Comparison of ENCODE assay signal across 7 cellular contexts in the genomic region with DNA sequence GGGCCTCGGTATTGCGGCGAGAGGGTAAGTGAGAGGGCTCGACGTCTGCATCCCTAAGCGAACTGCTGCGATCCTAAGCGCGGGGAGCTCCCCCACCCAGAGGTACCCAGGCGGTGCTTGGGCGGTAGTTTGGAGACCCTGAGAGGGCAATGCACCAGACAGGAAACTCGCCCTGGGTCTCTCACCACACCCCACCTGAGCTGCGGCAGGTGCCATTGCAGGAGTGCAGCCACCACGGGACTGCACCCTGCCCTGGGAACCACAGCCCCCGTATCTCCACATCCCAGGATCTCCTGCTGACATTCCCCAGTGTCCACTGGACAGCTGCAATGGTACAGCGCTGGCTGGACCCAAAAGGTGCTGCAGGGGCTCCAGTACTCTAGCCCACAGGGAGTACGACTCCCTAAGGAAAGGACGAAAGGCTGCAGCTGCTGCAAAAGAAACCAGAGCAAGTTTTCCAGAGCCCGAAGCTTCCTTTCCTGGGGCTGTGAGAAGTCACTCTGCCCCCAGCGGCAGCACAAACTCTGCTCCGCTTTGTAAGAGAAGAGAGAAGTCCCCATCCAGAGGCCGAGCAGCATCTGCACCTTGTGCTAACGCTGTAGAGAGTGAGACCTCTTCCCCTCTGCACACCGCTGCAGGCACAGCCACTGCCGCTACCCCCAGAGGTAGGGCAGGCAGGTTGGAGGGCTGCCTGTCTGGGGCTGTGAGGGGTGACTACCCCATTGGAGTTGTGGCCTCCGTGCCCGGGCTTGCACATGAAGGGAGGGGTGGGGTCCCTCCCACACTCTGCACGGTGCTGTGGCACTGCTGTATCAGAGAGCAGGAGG. TPM values are rescaled to one million over a fixed set of nuclear protein-coding genes. Genes with fewer than 3 reads are reported as not detected.
DNase-seq lines count a peak whose midpoint lies in the region; ATAC-seq and TF ChIP-seq lines count a peak whose summit lies in the region.

No MANE protein-coding gene starts in this region.

- POLR2A ChIA-PET in activated CD4-positive, alpha-beta T cell treated with anti-CD3 and anti-CD28 coated beads, Interleukin-2, amount 10 ng/mL, durations not matched to agents 7 days and 5 days (lab: Charles Lee), result no interaction called here

- H3K4me3 Mint-ChIP-seq in activated CD4-positive, alpha-beta T cell treated with anti-CD3 and anti-CD28 coated beads, Interleukin-2, amount 10 ng/mL, durations not matched to agents 7 days and 5 days, result peak overlapping the region; percentile 74
- H3K4me3 Mint-ChIP-seq in endothelial cell (ENCODE audit: unreplicated experiment) (peak overlapping the region; percentile 88), memory B cell (peak overlapping the region; percentile 85)
- peak overlapping the region; percentile 78 for H3K4me3 Mint-ChIP-seq in stimulated activated effector memory CD8-positive, alpha-beta T cell treated with anti-CD3 and anti-CD28 coated beads, Interleukin-12 subunit alpha, Interleukin-12 subunit beta, amount 100 ng/mL, for 72 hours

- H3K27me3 Mint-ChIP-seq in activated CD4-positive, alpha-beta T cell treated with anti-CD3 and anti-CD28 coated beads, Interleukin-2, amount 10 ng/mL, durations not matched to agents 7 days and 5 days, result peaks cover 50% of the 10 kb centered on the region
- peaks cover 4% of the 10 kb centered on the region for H3K27me3 Mint-ChIP-seq in endothelial cell (ENCODE audit: unreplicated experiment)
- H3K27me3 Mint-ChIP-seq in memory B cell, result peaks cover 6% of the 10 kb centered on the region

- H3K9me3 Mint-ChIP-seq in activated CD4-positive, alpha-beta T cell treated with anti-CD3 and anti-CD28 coated beads, Interleukin-2, amount 10 ng/mL, durations not matched to agents 7 days and 5 days, result no peaks in the 10 kb centered on the region
- H3K9me3 Mint-ChIP-seq in endothelial cell (ENCODE audit: unreplicated experiment) (no peaks in the 10 kb centered on the region), memory B cell (no peaks in the 10 kb centered on the region)
- H3K9me3 Mint-ChIP-seq in stimulated activated effector memory CD8-positive, alpha-beta T cell treated with anti-CD3 and anti-CD28 coated beads, Interleukin-12 subunit alpha, Interleukin-12 subunit beta, amount 100 ng/mL, for 72 hours, result no peaks in the 10 kb centered on the region

- in situ Hi-C loops in GM13976 (cut with MboI; ENCODE audit: low sequenced_read_pairs, unreplicated experiment), result loop anchor here (5.0 kb wide), 1 partner anchor 362 kb away; no protein-coding TSS in a partner anchor

- CTCF ChIA-PET in activated CD4-positive, alpha-beta T cell treated with anti-CD3 and anti-CD28 coated beads, Interleukin-2, amount 10 ng/mL, durations not matched to agents 7 days and 5 days (lab: Charles Lee), result interaction anchor here (0.6 to 5.7 kb wide), 10 partner anchors 8 to 378 kb away, joined by 3 to 46 read pairs (median 4); no protein-coding TSS in a partner anchor

- ATAC-seq in HG02623 (IDR thresholded peaks at IDR 0.05; ENCODE audit: unreplicated experiment) (peak; percentile 74), memory B cell (ENCODE audit: low read depth) (peak; percentile 80)
- ATAC-seq in stimulated activated effector memory CD8-positive, alpha-beta T cell treated with anti-CD3 and anti-CD28 coated beads, Interleukin-12 subunit alpha, Interleukin-12 subunit beta, amount 100 ng/mL, for 72 hours, result peak; percentile 84

- no peak overlapping the region for H3K27ac Mint-ChIP-seq in activated CD4-positive, alpha-beta T cell treated with anti-CD3 and anti-CD28 coated beads, Interleukin-2, amount 10 ng/mL, durations not matched to agents 7 days and 5 days
- H3K27ac Mint-ChIP-seq in endothelial cell (ENCODE audit: unreplicated experiment) (no peak overlapping the region), memory B cell (no peak overlapping the region)
- H3K27ac Mint-ChIP-seq in stimulated activated effector memory CD8-positive, alpha-beta T cell treated with anti-CD3 and anti-CD28 coated beads, Interleukin-12 subunit alpha, Interleukin-12 subunit beta, amount 100 ng/mL, for 72 hours, result peak overlapping the region; percentile 51

- peak; percentile 76 for DNase-seq in GM13976 (ENCODE audit: low spot score)
- DNase-seq in NCI-H146 treated with DMSO at 0.1 percent for 48 hours (lab: John Stamatoyannopoulos, UW; ENCODE audit: unreplicated experiment), result peak; percentile 27
- DNase-seq in activated CD4-positive, alpha-beta T cell treated with anti-CD3 and anti-CD28 coated beads, Interleukin-2, amount 10 ng/mL, durations not matched to agents 7 days and 5 days, result peak; percentile 51
- DNase-seq in endothelial cell (ENCODE audit: low spot score), result peak; percentile 56
- DNase-seq in memory B cell (ENCODE audit: low spot score in 2 of 2), result peak; percentile 15 to 25
- DNase-seq in stimulated activated effector memory CD8-positive, alpha-beta T cell treated with anti-CD3 and anti-CD28 coated beads, Interleukin-12 subunit alpha, Interleukin-12 subunit beta, amount 100 ng/mL, for 72 hours (ENCODE audit: low spot score in 2 of 2), result peak; percentile 9 to 53

- TF ChIP-seq CTCF in GM13976 (IDR thresholded peaks at IDR 0.05; ENCODE audit: borderline replicate concordance, control extremely low read depth, extremely low read depth, insufficient read depth, missing control alignments), result peak; percentile 55
- TF ChIP-seq CTCF in endothelial cell (IDR thresholded peaks at IDR 0.05; ENCODE audit: unreplicated experiment), result no peak

- peaks cover 22% of the 10 kb centered on the region for H3K4me1 Mint-ChIP-seq in activated CD4-positive, alpha-beta T cell treated with anti-CD3 and anti-CD28 coated beads, Interleukin-2, amount 10 ng/mL, durations not matched to agents 7 days and 5 days
- peaks cover 6% of the 10 kb centered on the region for H3K4me1 Mint-ChIP-seq in endothelial cell (ENCODE audit: unreplicated experiment)
- peaks cover 16% of the 10 kb centered on the region for H3K4me1 Mint-ChIP-seq in memory B cell
- peaks cover 22% of the 10 kb centered on the region for H3K4me1 Mint-ChIP-seq in stimulated activated effector memory CD8-positive, alpha-beta T cell treated with anti-CD3 and anti-CD28 coated beads, Interleukin-12 subunit alpha, Interleukin-12 subunit beta, amount 100 ng/mL, for 72 hours

- no peaks in the 10 kb centered on the region for H3K36me3 Mint-ChIP-seq in activated CD4-positive, alpha-beta T cell treated with anti-CD3 and anti-CD28 coated beads, Interleukin-2, amount 10 ng/mL, durations not matched to agents 7 days and 5 days (ENCODE audit: low read depth)
- H3K36me3 Mint-ChIP-seq in endothelial cell (ENCODE audit: low read depth, unreplicated experiment), result peaks cover 3% of the 10 kb centered on the region
- no peaks in the 10 kb centered on the region for H3K36me3 Mint-ChIP-seq in memory B cell
- no peaks in the 10 kb centered on the region for H3K36me3 Mint-ChIP-seq in stimulated activated effector memory CD8-positive, alpha-beta T cell treated with anti-CD3 and anti-CD28 coated beads, Interleukin-12 subunit alpha, Interleukin-12 subunit beta, amount 100 ng/mL, for 72 hours

RNA-seq across cellular contexts. Expression of a gene that starts 31.1 kb away (rescaled TPM):
- 10 to 100 TPM; 44.2 to 48.7 TPM for total RNA-seq in activated CD4-positive, alpha-beta T cell treated with anti-CD3 and anti-CD28 coated beads, Interleukin-2, amount 10 ng/mL, durations not matched to agents 7 days and 5 days
- 31.9 TPM for total RNA-seq in endothelial cell (ENCODE audit: unreplicated experiment)

Comparison
In these comparisons a context has a peak if more than half of its experiments do, and no peak if none do; other contexts are left out.
1. Peak in every context shown above with its lines: DNase-seq and ATAC-seq.
2. DNase-seq: peak in every context shown above with its lines; median percentile 76 in GM13976; 56 in endothelial cell; 51 in activated CD4-positive, alpha-beta T cell treated with anti-CD3 and anti-CD28 coated beads, Interleukin-2, amount 10 ng/mL, durations not matched to agents 7 days and 5 days; 31 in stimulated activated effector memory CD8-positive, alpha-beta T cell treated with anti-CD3 and anti-CD28 coated beads, Interleukin-12 subunit alpha, Interleukin-12 subunit beta, amount 100 ng/mL, for 72 hours; 27 in NCI-H146 treated with DMSO at 0.1 percent for 48 hours; 20 in memory B cell.